ENCODE assay signal across 1 cellular context in the genomic region with DNA sequence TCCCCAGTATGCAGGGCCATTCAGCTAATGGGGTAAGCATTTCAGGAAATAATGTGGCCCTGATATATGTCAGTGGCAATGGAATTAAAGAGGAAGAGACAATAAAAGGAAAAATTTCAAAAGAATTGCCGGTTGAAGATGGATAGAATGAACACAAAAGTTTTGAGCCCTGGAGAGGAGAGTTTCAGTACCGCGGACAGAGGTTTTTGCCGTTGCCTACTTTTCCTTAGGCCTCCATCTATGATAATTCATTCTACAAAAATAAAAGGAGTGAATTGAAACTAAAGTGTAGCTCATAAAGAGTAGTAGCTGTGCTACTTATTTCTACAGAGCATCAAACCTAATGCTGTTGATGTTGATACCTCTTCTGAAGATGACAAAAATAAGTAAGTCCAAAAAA.
TF ChIP-seq lines count a peak whose summit lies in the region.

No MANE protein-coding gene starts in this region.

TF ChIP-seq in GM12878, 131 proteins besides CTCF, POLR2A, EP300 and RAD21 (continued from another document):
- TF ChIP-seq, protein P1, sequence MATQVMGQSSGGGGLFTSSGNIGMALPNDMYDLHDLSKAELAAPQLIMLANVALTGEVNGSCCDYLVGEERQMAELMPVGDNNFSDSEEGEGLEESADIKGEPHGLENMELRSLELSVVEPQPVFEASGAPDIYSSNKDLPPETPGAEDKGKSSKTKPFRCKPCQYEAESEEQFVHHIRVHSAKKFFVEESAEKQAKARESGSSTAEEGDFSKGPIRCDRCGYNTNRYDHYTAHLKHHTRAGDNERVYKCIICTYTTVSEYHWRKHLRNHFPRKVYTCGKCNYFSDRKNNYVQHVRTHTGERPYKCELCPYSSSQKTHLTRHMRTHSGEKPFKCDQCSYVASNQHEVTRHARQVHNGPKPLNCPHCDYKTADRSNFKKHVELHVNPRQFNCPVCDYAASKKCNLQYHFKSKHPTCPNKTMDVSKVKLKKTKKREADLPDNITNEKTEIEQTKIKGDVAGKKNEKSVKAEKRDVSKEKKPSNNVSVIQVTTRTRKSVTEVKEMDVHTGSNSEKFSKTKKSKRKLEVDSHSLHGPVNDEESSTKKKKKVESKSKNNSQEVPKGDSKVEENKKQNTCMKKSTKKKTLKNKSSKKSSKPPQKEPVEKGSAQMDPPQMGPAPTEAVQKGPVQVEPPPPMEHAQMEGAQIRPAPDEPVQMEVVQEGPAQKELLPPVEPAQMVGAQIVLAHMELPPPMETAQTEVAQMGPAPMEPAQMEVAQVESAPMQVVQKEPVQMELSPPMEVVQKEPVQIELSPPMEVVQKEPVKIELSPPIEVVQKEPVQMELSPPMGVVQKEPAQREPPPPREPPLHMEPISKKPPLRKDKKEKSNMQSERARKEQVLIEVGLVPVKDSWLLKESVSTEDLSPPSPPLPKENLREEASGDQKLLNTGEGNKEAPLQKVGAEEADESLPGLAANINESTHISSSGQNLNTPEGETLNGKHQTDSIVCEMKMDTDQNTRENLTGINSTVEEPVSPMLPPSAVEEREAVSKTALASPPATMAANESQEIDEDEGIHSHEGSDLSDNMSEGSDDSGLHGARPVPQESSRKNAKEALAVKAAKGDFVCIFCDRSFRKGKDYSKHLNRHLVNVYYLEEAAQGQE (IDR thresholded peaks at IDR 0.05; ENCODE audit: low read depth, low read length) = peak; percentile 82
- TF ChIP-seq CHD1 (IDR thresholded peaks at IDR 0.05; ENCODE audit: low read depth, low read length) = no peak
TF ChIP-seq in GM12878: peak in this region for 1.
